In the genomic region with DNA sequence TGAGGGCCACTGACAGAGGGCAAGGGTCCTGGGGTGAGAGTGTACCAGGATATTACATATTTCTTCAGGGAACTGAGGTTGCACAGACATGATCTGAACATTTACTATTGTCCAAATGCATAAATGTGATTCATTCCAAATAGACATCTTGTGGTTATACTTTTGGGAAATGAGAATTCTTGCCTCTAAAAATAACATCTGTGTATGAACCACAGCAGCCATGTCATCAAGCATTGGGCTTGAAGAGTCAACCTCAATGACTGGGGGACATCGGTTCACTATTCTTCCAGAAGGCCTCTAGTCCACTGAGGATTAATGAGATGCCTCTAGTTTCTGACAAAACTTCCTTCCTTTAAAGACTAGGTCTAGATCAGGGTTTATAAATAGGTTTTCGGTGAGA, we compare ENCODE assay signal across 18 cellular contexts.
DNase-seq lines count a peak whose midpoint lies in the region; ATAC-seq and TF ChIP-seq lines count a peak whose summit lies in the region.
"Had no signal": no experiment of that assay in that cellular context is flagged by ENCODE, and none has a peak within 500 bp of the region (broad histone marks: within the 10 kb centered on the region; RNA-seq: fewer than 3 reads in every experiment).

No MANE protein-coding gene starts in this region.

- peak overlapping the region; percentile 57 to 62 for H3K27ac ChIP-seq in ascending aorta

- H3K4me1 ChIP-seq in ascending aorta, result peaks cover 0 to 3% of the 10 kb centered on the region in 2 donors

- ATAC-seq in HG03442 (IDR thresholded peaks at IDR 0.05; ENCODE audit: unreplicated experiment), result no peak
- ATAC-seq: K562 had no signal

- H3K27me3 ChIP-seq in ascending aorta (no peaks in the 10 kb centered on the region), MG63 (no peaks in the 10 kb centered on the region)

- peak; percentile 1 to 5 for DNase-seq in Kasumi-1 (lab: John Stamatoyannopoulos, UW)
- DNase-seq in ascending aorta (ENCODE audit: low spot score in 2 of 2), result no peak
- peak; percentile 42 for DNase-seq in glomerular visceral epithelial cell (ENCODE audit: extremely low spot score)
- DNase-seq in stromal cell of bone marrow (ENCODE audit: low read depth), result peak; percentile 70
- DNase-seq in LoVo (ENCODE audit: low spot score), result no peak
- no peak for DNase-seq in MG63
- DNase-seq in HK-2 (ENCODE audit: unreplicated experiment), result no peak
- DNase-seq: activated CD4-positive, alpha-beta T cell treated with anti-CD3 and anti-CD28 coated beads for 4 hours; activated CD8-positive, alpha-beta memory T cell treated with anti-CD3 and anti-CD28 coated beads, Interleukin-2, amount 50 U/mL, for 4 hours; aorta; CD4-positive, alpha-beta memory T cell; DND-41; NCI-H1930; NCI-H510A; SK-N-SH; stimulated activated naive CD4-positive, alpha-beta T cell had no signal

- H3K4me3 ChIP-seq in ascending aorta (no peak overlapping the region), MG63 (no peak overlapping the region)
- H3K4me3 ChIP-seq: K562 had no signal

- H3K36me3 ChIP-seq in ascending aorta, result no peaks in the 10 kb centered on the region
- no peaks in the 10 kb centered on the region for H3K36me3 ChIP-seq in MG63

- TF ChIP-seq CTCF in ascending aorta (IDR thresholded peaks at IDR 0.05), result no peak

- H3K9me3 ChIP-seq in ascending aorta (no peaks in the 10 kb centered on the region), MG63 (no peaks in the 10 kb centered on the region)
- H3K9me3 ChIP-seq: SK-N-SH had no signal

- intact Hi-C loops in ascending aorta (cut with DNase I), result loop anchor here (2.0 kb wide), 1 partner anchor 196 kb away; no protein-coding TSS in a partner anchor

Comparison
In these comparisons a context has a peak if more than half of its experiments do, and no peak if none do; other contexts are left out.
1. DNase-seq: peak in Kasumi-1 (2 of 2), glomerular visceral epithelial cell (single experiment) and stromal cell of bone marrow (single experiment); none in ascending aorta (0 of 2), LoVo (single experiment), MG63 (single experiment) and HK-2 (single experiment).